Comparison of ENCODE assay signal across 9 cellular contexts in genomic region chr20:17682889-17683198, GRCh38. TPM values are rescaled to one million over a fixed set of nuclear protein-coding genes. Genes with fewer than 3 reads are reported as not detected.
DNase-seq lines count a peak whose midpoint lies in the region; ATAC-seq and TF ChIP-seq lines count a peak whose summit lies in the region.
"Had no signal": no experiment of that assay in that cellular context is flagged by ENCODE, and none has a peak within 500 bp of the region (broad histone marks: within the 10 kb centered on the region; RNA-seq: fewer than 3 reads in every experiment).

No MANE protein-coding gene starts in this region.

- no peak overlapping the region for H2BK12ac ChIP-seq in trophoblast cell (ENCODE audit: low read length)

- no peak overlapping the region for H2AK5ac ChIP-seq in trophoblast cell (ENCODE audit: low read length)

- no peak overlapping the region for H3K23ac ChIP-seq in trophoblast cell (ENCODE audit: low read length)

- H3K36me3 ChIP-seq in DND-41 (ENCODE audit: insufficient read depth, low read length) (peaks cover 9% of the 10 kb centered on the region; the same call in 1 of the 2 replicates), esophagus (ENCODE audit: control insufficient read depth in 2 of 2, insufficient read depth in 2 of 2, low read length in 1 of 2) (no peaks in the 10 kb centered on the region), trophoblast cell (ENCODE audit: control insufficient read depth in 1 of 2, insufficient read depth in 2 of 2, low read length in 2 of 2) (peaks cover 6 to 8% of the 10 kb centered on the region in 2 experiments)

- H3K27me3 ChIP-seq in DND-41 (ENCODE audit: insufficient read depth, low read length, poor library complexity): peaks cover 32% of the 10 kb centered on the region
- no peaks in the 10 kb centered on the region for H3K27me3 ChIP-seq in esophagus (ENCODE audit: control insufficient read depth in 1 of 2, insufficient read depth in 2 of 2, low read length in 2 of 2)
- H3K27me3 ChIP-seq in trophoblast cell (ENCODE audit: insufficient read depth, low read length): no peaks in the 10 kb centered on the region
- H3K27me3 ChIP-seq in foreskin keratinocyte: peaks cover 35% of the 10 kb centered on the region

- H3K4me1 ChIP-seq in DND-41 (ENCODE audit: insufficient read depth, low read length) (peaks cover 36% of the 10 kb centered on the region), esophagus (ENCODE audit: control insufficient read depth in 2 of 2, insufficient read depth in 2 of 2, low read length in 1 of 2) (peaks cover 0 to 6% of the 10 kb centered on the region in 2 donors), trophoblast cell (ENCODE audit: control insufficient read depth in 1 of 2, insufficient read depth in 2 of 2, low read length in 2 of 2) (peaks cover 13 to 25% of the 10 kb centered on the region in 2 experiments), foreskin keratinocyte (peaks cover 6% of the 10 kb centered on the region)

- peak overlapping the region; percentile 33 for H4K12ac ChIP-seq in trophoblast cell (ENCODE audit: low read depth, low read length)

- H2BK120ac ChIP-seq in trophoblast cell (ENCODE audit: insufficient read depth, low read length, poor library complexity): peak overlapping the region; percentile 37

- no peak overlapping the region for H3K4ac ChIP-seq in trophoblast cell (ENCODE audit: low read depth, low read length)

- H3K18ac ChIP-seq in trophoblast cell (ENCODE audit: low read length): no peak overlapping the region

- H3K9ac ChIP-seq in DND-41 (ENCODE audit: low read depth, low read length) (peak overlapping the region; percentile 72), trophoblast cell (ENCODE audit: low read length) (no peak overlapping the region)

- H4K8ac ChIP-seq in trophoblast cell (ENCODE audit: low read depth, low read length): peak overlapping the region; percentile 40

- H3K14ac ChIP-seq in trophoblast cell (ENCODE audit: low read length): peak overlapping the region; percentile 28

- H4K20me1 ChIP-seq in DND-41 (ENCODE audit: insufficient read depth, low read length): peaks cover 25% of the 10 kb centered on the region

- no peak for TF ChIP-seq CTCF in DND-41 (IDR thresholded peaks at IDR 0.05; ENCODE audit: borderline replicate concordance, extremely low read depth, low read length, poor library complexity, severe bottlenecking)
- no peak for TF ChIP-seq CTCF in foreskin keratinocyte (conservative IDR thresholded peaks at IDR 0.05)

- DNase-seq in DND-41 (no peak), RKO (ENCODE audit: low spot score) (peak; percentile 20), trophoblast cell (no peak), foreskin keratinocyte (no peak), NK-92 (lab: John Stamatoyannopoulos, UW; ENCODE audit: unreplicated experiment) (no peak)
- DNase-seq in activated CD4-positive, alpha-beta T cell treated with anti-CD3 and anti-CD28 coated beads, Interleukin-2, amount 50 U/mL, for 48 hours: no peak

- H4K91ac ChIP-seq in trophoblast cell (ENCODE audit: low read depth, low read length): peak overlapping the region; percentile 60

- H2AFZ ChIP-seq in DND-41 (ENCODE audit: low read depth, low read length): peak overlapping the region; percentile 94
- H2AFZ ChIP-seq in trophoblast cell (ENCODE audit: insufficient read depth, low read length, poor library complexity): peak overlapping the region; percentile 33

- H3K4me2 ChIP-seq in DND-41 (ENCODE audit: insufficient read depth, low read length) (peak overlapping the region; percentile 78), trophoblast cell (ENCODE audit: low read length) (peak overlapping the region; percentile 80)

- H3K9me3 ChIP-seq in DND-41 (ENCODE audit: insufficient read depth, low read length, severe bottlenecking) (no peaks in the 10 kb centered on the region), esophagus (ENCODE audit: control insufficient read depth in 2 of 2, insufficient read depth in 1 of 2, low read depth in 1 of 2, low read length in 1 of 2) (no peaks in the 10 kb centered on the region), trophoblast cell (ENCODE audit: insufficient read depth, low read depth, low read length) (peaks cover 2% of the 10 kb centered on the region)

- 32 to 44% methylated on average over 10 of the region's 10 CpGs for WGBS in esophagus, 2 donors
- WGBS in trophoblast cell (ENCODE audit: extremely low coverage, insufficient coverage, insufficient read length): no CpG with 5 or more reads among the region's 10 CpGs

- H3K4me3 ChIP-seq in DND-41 (ENCODE audit: low read depth in 1 of 2, low read length in 2 of 2) (peak overlapping the region; percentile 32 to 78; a peak in 3 of 4 replicates), esophagus (ENCODE audit: low read depth in 1 of 2, low read length in 2 of 2) (peak overlapping the region; percentile 44 to 53), trophoblast cell (ENCODE audit: low read depth, low read length) (peak overlapping the region; percentile 73)

- H3K27ac ChIP-seq in DND-41 (ENCODE audit: low read length) (peak overlapping the region; percentile 81), esophagus (ENCODE audit: low read depth in 2 of 2, low read length in 1 of 2) (no peak overlapping the region), trophoblast cell (ENCODE audit: low read depth, low read length) (peak overlapping the region; percentile 75), foreskin keratinocyte (no peak overlapping the region)

- ATAC-seq in DND-41 (ENCODE audit: insufficient read depth, low read depth): no peak
- no peak for ATAC-seq in foreskin keratinocyte
- ATAC-seq in GM19395 (IDR thresholded peaks at IDR 0.05; ENCODE audit: unreplicated experiment): no peak

- H3K79me1 ChIP-seq in trophoblast cell (ENCODE audit: low read length): peaks cover 13% of the 10 kb centered on the region

- H3K79me2 ChIP-seq in DND-41 (ENCODE audit: insufficient read depth, low read length): peaks cover 37% of the 10 kb centered on the region
- peaks cover 14% of the 10 kb centered on the region for H3K79me2 ChIP-seq in trophoblast cell (ENCODE audit: control insufficient read depth, insufficient read depth, low read length, poor library complexity)

- H2BK5ac ChIP-seq in trophoblast cell (ENCODE audit: low read depth, low read length, poor library complexity): no peak overlapping the region

RNA-seq across cellular contexts. Expression of gene RRBP1, which starts 0.8 kb away (rescaled TPM):
- polyA plus RNA-seq in esophagus: 10 to 100 TPM; 49.0 to 54.5 TPM
- polyA plus RNA-seq in trophoblast cell (2013): 231 and 244 TPM in 2 replicates
- total RNA-seq in foreskin keratinocyte: 107 and 109 TPM in 2 replicates
- polyA plus RNA-seq in foreskin keratinocyte: 51.9 and 56.6 TPM in 2 replicates

RNA-seq across cellular contexts. Expression of gene BANF2, which starts 16.9 kb away (rescaled TPM):
- polyA plus RNA-seq in esophagus (not detected), foreskin keratinocyte (not detected in 2 replicates)
- not detected in 2 replicates for polyA plus RNA-seq in trophoblast cell (2013)
- not detected in 2 replicates for total RNA-seq in foreskin keratinocyte
- total RNA-seq: T-helper 2 cell treated with Interferon-gamma antibody and Interleukin-4, amounts not matched to agents 100 ng/mL and 5 ng/mL, for 36 hours had no signal

Comparison
In these comparisons a context has a peak if more than half of its experiments do, and no peak if none do; other contexts are left out.
1. H3K27ac ChIP-seq: peak in DND-41 (single experiment) and trophoblast cell (single experiment); none in esophagus (0 of 2) and foreskin keratinocyte (single experiment).
2. Peak in every context shown above with its lines, with median percentiles within 50 percentile points of each other: H3K4me3 ChIP-seq.